In genomic region chr12:111437816-111438454, GRCh38 we compare ENCODE assay signal across 9 cellular contexts. TPM values are rescaled to one million over a fixed set of nuclear protein-coding genes. Genes with fewer than 3 reads are reported as not detected.
A peak's percentile ranks its signal among the peaks of the same experiment; 100 is the strongest.
DNase-seq lines count a peak whose midpoint lies in the region; ATAC-seq, FAIRE-seq and TF ChIP-seq lines count a peak whose summit lies in the region.
"Had no signal": no experiment of that assay in that cellular context is flagged by ENCODE, and none has a peak within 500 bp of the region (broad histone marks: within the 10 kb centered on the region; RNA-seq: fewer than 3 reads in every experiment).

No MANE protein-coding gene starts in this region.

- H3K9me3 Mint-ChIP-seq in osteocyte (ENCODE audit: unreplicated experiment) = no peaks in the 10 kb centered on the region

- TF ChIP-seq POLR2A in GM12891 (IDR thresholded peaks at IDR 0.05; ENCODE audit: low read depth, low read length) = no peak

- H3K27me3 Mint-ChIP-seq in osteocyte (ENCODE audit: unreplicated experiment) = no peaks in the 10 kb centered on the region

- H3K27ac Mint-ChIP-seq in osteocyte (ENCODE audit: unreplicated experiment) = peak overlapping the region; percentile 78

- peak; percentile 47 for FAIRE-seq in GM12891 (lab: Jason Lieb, UNC)
- FAIRE-seq: islet of Langerhans had no signal

- DNase-seq in GM12891 (ENCODE audit: insufficient read length, low spot score) (no peak), RWPE2 (ENCODE audit: low spot score) (no peak), epithelial cell of prostate (ENCODE audit: low read depth, low spot score) (peak; percentile 40), osteocyte (ENCODE audit: extremely low spot score, unreplicated experiment) (no peak), NCI-H524 treated with DMSO at 0.1 percent for 48 hours (lab: John Stamatoyannopoulos, UW) (no peak), cortex of kidney (lab: John Stamatoyannopoulos, UW) (no peak)

- H3K36me3 Mint-ChIP-seq in osteocyte (ENCODE audit: unreplicated experiment) = peaks cover 6% of the 10 kb centered on the region

- no peak overlapping the region for H3K4me3 ChIP-seq in RWPE2 (ENCODE audit: severe bottlenecking)

- peaks cover 53% of the 10 kb centered on the region for H3K4me1 Mint-ChIP-seq in osteocyte (ENCODE audit: unreplicated experiment)

- H3K27ac ChIP-seq in RWPE2 (ENCODE audit: poor library complexity, severe bottlenecking) = peak overlapping the region; percentile 89
- H3K27ac ChIP-seq in epithelial cell of prostate = peak overlapping the region; percentile 77

- H3K27me3 ChIP-seq in RWPE2 (ENCODE audit: insufficient read depth, poor library complexity, severe bottlenecking) = no peaks in the 10 kb centered on the region

- ATAC-seq in RWPE2 (ENCODE audit: low read depth) (peak; percentile 74), HG02973 (IDR thresholded peaks at IDR 0.05; ENCODE audit: unreplicated experiment) (no peak), GM18907 (IDR thresholded peaks at IDR 0.05; ENCODE audit: unreplicated experiment) (no peak)

- no peak overlapping the region for H3K4me3 Mint-ChIP-seq in osteocyte (ENCODE audit: unreplicated experiment)

- H3K4me1 ChIP-seq in RWPE2 (ENCODE audit: insufficient read depth, poor library complexity, severe bottlenecking) = peaks cover 47% of the 10 kb centered on the region

- H3K36me3 ChIP-seq in RWPE2 (ENCODE audit: low read depth) = no peaks in the 10 kb centered on the region; the same call in 1 of the 2 replicates

- H3K9me3 ChIP-seq in RWPE2 (ENCODE audit: severe bottlenecking) = no peaks in the 10 kb centered on the region

- TF ChIP-seq CTCF in RWPE2 (IDR thresholded peaks at IDR 0.05; ENCODE audit: poor library complexity, severe bottlenecking) (no peak), osteocyte (IDR thresholded peaks at IDR 0.05) (no peak)

TF ChIP-seq in GM12891, 5 proteins besides CTCF, POLR2A, EP300 and RAD21:
- TF ChIP-seq POLR2AphosphoS5 (IDR thresholded peaks at IDR 0.05; ENCODE audit: low read depth, low read length) (no peak; the same call in 1 of the 2 replicates), TAF1 (IDR thresholded peaks at IDR 0.05; ENCODE audit: low read depth, low read length) (no peak), SPI1 (IDR thresholded peaks at IDR 0.05; ENCODE audit: low read depth, low read length) (no peak), POU2F2 (IDR thresholded peaks at IDR 0.05; ENCODE audit: low read depth, low read length) (no peak), PAX5 (IDR thresholded peaks at IDR 0.05; ENCODE audit: insufficient read depth, low read length, severe bottlenecking) (no peak)
TF ChIP-seq in GM12891: peak in this region for 0.

RNA-seq across cellular contexts. Expression of gene SH2B3, which starts 32.2 kb away (rescaled TPM):
- polyA plus RNA-seq in GM12891 (2012; ENCODE audit: low read depth, missing spikeins) = 16.7 TPM
- total RNA-seq in osteocyte = 36.4 and 37.4 TPM in 2 replicates
